In genomic region chr1:68254667-68255226, GRCh38 we compare ENCODE assay signal across 29 cellular contexts. TPM values are rescaled to one million over a fixed set of nuclear protein-coding genes. Genes with fewer than 3 reads are reported as not detected.
"Had no signal": no experiment of that assay in that cellular context is flagged by ENCODE, and none has a peak within 500 bp of the region (broad histone marks: within the 10 kb centered on the region; RNA-seq: fewer than 3 reads in every experiment).

No MANE protein-coding gene starts in this region.

- H3K36me3 ChIP-seq: ascending aorta had no signal

- H3K4me3 ChIP-seq: ascending aorta, body of pancreas, K562 had no signal

- H3K27me3 ChIP-seq: ascending aorta, body of pancreas had no signal

- H3K9me3 ChIP-seq: ascending aorta, body of pancreas had no signal

- DNase-seq: activated CD4-positive, alpha-beta memory T cell treated with anti-CD3 and anti-CD28 coated beads for 36 hours; activated CD4-positive, alpha-beta T cell treated with anti-CD3 and anti-CD28 coated beads, Interleukin-2, amount 10 ng/mL, durations not matched to agents 7 days and 5 days; activated CD4-positive, CD25-positive, alpha-beta regulatory T cell; activated CD8-positive, alpha-beta memory T cell treated with anti-CD3 and anti-CD28 coated beads for 24 hours; activated effector memory CD4-positive, alpha-beta T cell treated with anti-CD3 and anti-CD28 coated beads, Interleukin-2, amount 50 U/mL, for 16 hours; activated naive CD4-positive, alpha-beta T cell treated with Interleukin-2 at 50 U/mL for 16 hours; activated naive CD8-positive, alpha-beta T cell treated with anti-CD3 and anti-CD28 coated beads, Interleukin-2, amount 50 U/mL, for 24 hours; activated T-cell treated with anti-CD3 and anti-CD28 coated beads, Interleukin-2, amount 50 U/mL, for 4 hours; amniotic stem cell; body of pancreas; Karpas-422; NCI-H1092; NCI-H1417; NCI-H1694; NCI-H2029; NCI-H2107; NCI-H2171 treated with DMSO at 0.1 percent for 48 hours; NCI-H226; NCI-H510A; NCI-H526 treated with DMSO at 0.1 percent for 48 hours; NCI-H82; NK-92 treated with Interleukin-12 subunit alpha and Interleukin-12 subunit beta, amount 100 ng/mL, for 24 hours; SHP77 treated with DMSO at 0.1 percent for 48 hours; T-helper 17 cell; T-helper 9 cell had no signal

- H3K4me1 ChIP-seq: ascending aorta had no signal

- H3K27ac ChIP-seq: ascending aorta, body of pancreas, VCaP had no signal

RNA-seq across cellular contexts. Expression of gene WLS, which starts 22.4 kb away (rescaled TPM):
- total RNA-seq: activated CD4-positive, alpha-beta memory T cell treated with anti-CD3 and anti-CD28 coated beads for 36 hours; activated CD4-positive, alpha-beta T cell treated with anti-CD3 and anti-CD28 coated beads, Interleukin-2, amount 10 ng/mL, durations not matched to agents 7 days and 5 days; activated naive CD4-positive, alpha-beta T cell treated with anti-CD3 and anti-CD28 coated beads, Interleukin-2, amount 50 U/mL, for 72 hours had no signal
